1 cellular context compared by ENCODE assay signal in the genomic region with DNA sequence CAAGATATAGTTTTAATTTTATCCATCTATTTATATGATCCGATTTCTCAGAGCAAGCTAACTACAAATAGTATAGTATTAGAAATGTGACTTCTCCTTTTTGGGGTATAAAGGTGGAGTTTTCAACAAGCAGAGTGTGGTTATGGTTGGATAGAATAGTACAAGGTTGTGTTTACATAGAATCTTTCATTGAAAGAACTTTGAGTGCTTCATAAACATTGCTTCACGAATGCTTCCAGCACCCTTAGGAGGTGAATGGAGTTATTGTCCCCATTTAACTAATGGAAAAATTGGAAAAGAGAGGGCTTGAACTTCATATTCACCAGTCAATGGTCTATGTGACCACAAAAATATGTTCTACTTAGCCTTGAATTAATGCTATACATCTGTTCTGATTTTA.
TF ChIP-seq lines count a peak whose summit lies in the region.

No MANE protein-coding gene starts in this region.

TF ChIP-seq in HepG2, 621 proteins besides CTCF, POLR2A, EP300 and RAD21 (continued from another document and continues in another):
- TF ChIP-seq, protein P1, sequence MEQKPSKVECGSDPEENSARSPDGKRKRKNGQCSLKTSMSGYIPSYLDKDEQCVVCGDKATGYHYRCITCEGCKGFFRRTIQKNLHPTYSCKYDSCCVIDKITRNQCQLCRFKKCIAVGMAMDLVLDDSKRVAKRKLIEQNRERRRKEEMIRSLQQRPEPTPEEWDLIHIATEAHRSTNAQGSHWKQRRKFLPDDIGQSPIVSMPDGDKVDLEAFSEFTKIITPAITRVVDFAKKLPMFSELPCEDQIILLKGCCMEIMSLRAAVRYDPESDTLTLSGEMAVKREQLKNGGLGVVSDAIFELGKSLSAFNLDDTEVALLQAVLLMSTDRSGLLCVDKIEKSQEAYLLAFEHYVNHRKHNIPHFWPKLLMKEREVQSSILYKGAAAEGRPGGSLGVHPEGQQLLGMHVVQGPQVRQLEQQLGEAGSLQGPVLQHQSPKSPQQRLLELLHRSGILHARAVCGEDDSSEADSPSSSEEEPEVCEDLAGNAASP (CRISPR knock-in tag; IDR thresholded peaks at IDR 0.05; ENCODE audit: borderline replicate concordance): peak; percentile 29; the same call in 1 of the 2 replicates
- TF ChIP-seq ZNF264 (CRISPR knock-in tag; IDR thresholded peaks at IDR 0.05) (peak; percentile 53; the same call in 1 of the 2 replicates), TCF7L2 (IDR thresholded peaks at IDR 0.05; ENCODE audit: low read depth, low read length) (0 out of 2 replicates have a peak, but pooled peaks have one; percentile 9), ZNF331 (CRISPR knock-in tag; IDR thresholded peaks at IDR 0.05) (peak; percentile 75), FOXK1 (CRISPR knock-in tag; IDR thresholded peaks at IDR 0.05; ENCODE audit: borderline replicate concordance, low read depth) (0 out of 2 replicates have a peak, but pooled peaks have one; percentile 33), SOX13 (IDR thresholded peaks at IDR 0.05) (0 out of 2 replicates have a peak, but pooled peaks have one; percentile 19), SOX13 (CRISPR knock-in tag; conservative IDR thresholded peaks at IDR 0.05 in 1 of 2, IDR thresholded peaks at IDR 0.05 in 1 of 2) (peak in 1 of 2 experiments; percentile 89; a peak in 2 of 4 replicates), PLRG1 (conservative IDR thresholded peaks at IDR 0.05) (no peak), GATAD1 (CRISPR knock-in tag; IDR thresholded peaks at IDR 0.05) (no peak), HNF4G (IDR thresholded peaks at IDR 0.05; ENCODE audit: borderline replicate concordance, low read depth, low read length) (peak; percentile 76; the same call in 1 of the 2 replicates), HNF4G (CRISPR knock-in tag; IDR thresholded peaks at IDR 0.05; ENCODE audit: borderline replicate concordance, low read depth) (no peak), DPF2 (CRISPR knock-in tag; IDR thresholded peaks at IDR 0.05; ENCODE audit: borderline replicate concordance, low read depth) (peak; percentile 49; the same call in 1 of the 2 replicates), SMARCE1 (IDR thresholded peaks at IDR 0.05; ENCODE audit: borderline replicate concordance) (no peak), ARHGAP35 (CRISPR knock-in tag; IDR thresholded peaks at IDR 0.05; ENCODE audit: borderline replicate concordance) (no peak), KDM5A (IDR thresholded peaks at IDR 0.05; ENCODE audit: borderline replicate concordance, low read length) (0 out of 2 replicates have a peak, but pooled peaks have one; percentile 13), ZMYM2 (CRISPR knock-in tag; IDR thresholded peaks at IDR 0.05) (0 out of 2 replicates have a peak, but pooled peaks have one; percentile 37), FIP1L1 (IDR thresholded peaks at IDR 0.05; ENCODE audit: borderline replicate concordance, insufficient read depth, low read depth, low read length) (no peak), KDM6A (CRISPR knock-in tag; IDR thresholded peaks at IDR 0.05; ENCODE audit: low read depth) (0 out of 2 replicates have a peak, but pooled peaks have one; percentile 35), FOXK2 (IDR thresholded peaks at IDR 0.05) (peak; percentile 55; the same call in 1 of the 2 replicates), MIXL1 (CRISPR knock-in tag; IDR thresholded peaks at IDR 0.05) (peak; percentile 77; the same call in 1 of the 2 replicates), TBL1XR1 (IDR thresholded peaks at IDR 0.05; ENCODE audit: borderline replicate concordance, low read length, partially characterized antibody) (no peak), SNRNP70 (IDR thresholded peaks at IDR 0.05; ENCODE audit: low read depth, low read length) (no peak), ZNF550 (CRISPR knock-in tag; IDR thresholded peaks at IDR 0.05; ENCODE audit: borderline replicate concordance) (no peak), ZMYM4 (CRISPR knock-in tag; IDR thresholded peaks at IDR 0.05) (peak; percentile 44; the same call in 1 of the 2 replicates), ZNF775 (CRISPR knock-in tag; IDR thresholded peaks at IDR 0.05; ENCODE audit: borderline replicate concordance) (no peak), MED8 (CRISPR knock-in tag; IDR thresholded peaks at IDR 0.05; ENCODE audit: insufficient replicate concordance) (no peak), RFXANK (CRISPR knock-in tag; IDR thresholded peaks at IDR 0.05) (no peak), ZNF24 (IDR thresholded peaks at IDR 0.05) (no peak), ISL2 (CRISPR knock-in tag; IDR thresholded peaks at IDR 0.05) (peak; percentile 90), ZNF451 (CRISPR knock-in tag; IDR thresholded peaks at IDR 0.05) (no peak)
- TF ChIP-seq, protein P2, sequence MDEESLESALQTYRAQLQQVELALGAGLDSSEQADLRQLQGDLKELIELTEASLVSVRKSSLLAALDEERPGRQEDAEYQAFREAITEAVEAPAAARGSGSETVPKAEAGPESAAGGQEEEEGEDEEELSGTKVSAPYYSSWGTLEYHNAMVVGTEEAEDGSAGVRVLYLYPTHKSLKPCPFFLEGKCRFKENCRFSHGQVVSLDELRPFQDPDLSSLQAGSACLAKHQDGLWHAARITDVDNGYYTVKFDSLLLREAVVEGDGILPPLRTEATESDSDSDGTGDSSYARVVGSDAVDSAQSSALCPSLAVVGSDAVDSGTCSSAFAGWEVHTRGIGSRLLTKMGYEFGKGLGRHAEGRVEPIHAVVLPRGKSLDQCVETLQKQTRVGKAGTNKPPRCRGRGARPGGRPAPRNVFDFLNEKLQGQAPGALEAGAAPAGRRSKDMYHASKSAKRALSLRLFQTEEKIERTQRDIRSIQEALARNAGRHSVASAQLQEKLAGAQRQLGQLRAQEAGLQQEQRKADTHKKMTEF (CRISPR knock-in tag; IDR thresholded peaks at IDR 0.05): peak; percentile 54; the same call in 1 of the 2 replicates
- TF ChIP-seq, protein P3, sequence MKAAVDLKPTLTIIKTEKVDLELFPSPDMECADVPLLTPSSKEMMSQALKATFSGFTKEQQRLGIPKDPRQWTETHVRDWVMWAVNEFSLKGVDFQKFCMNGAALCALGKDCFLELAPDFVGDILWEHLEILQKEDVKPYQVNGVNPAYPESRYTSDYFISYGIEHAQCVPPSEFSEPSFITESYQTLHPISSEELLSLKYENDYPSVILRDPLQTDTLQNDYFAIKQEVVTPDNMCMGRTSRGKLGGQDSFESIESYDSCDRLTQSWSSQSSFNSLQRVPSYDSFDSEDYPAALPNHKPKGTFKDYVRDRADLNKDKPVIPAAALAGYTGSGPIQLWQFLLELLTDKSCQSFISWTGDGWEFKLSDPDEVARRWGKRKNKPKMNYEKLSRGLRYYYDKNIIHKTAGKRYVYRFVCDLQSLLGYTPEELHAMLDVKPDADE (CRISPR knock-in tag; IDR thresholded peaks at IDR 0.05): no peak
- TF ChIP-seq, protein P4, sequence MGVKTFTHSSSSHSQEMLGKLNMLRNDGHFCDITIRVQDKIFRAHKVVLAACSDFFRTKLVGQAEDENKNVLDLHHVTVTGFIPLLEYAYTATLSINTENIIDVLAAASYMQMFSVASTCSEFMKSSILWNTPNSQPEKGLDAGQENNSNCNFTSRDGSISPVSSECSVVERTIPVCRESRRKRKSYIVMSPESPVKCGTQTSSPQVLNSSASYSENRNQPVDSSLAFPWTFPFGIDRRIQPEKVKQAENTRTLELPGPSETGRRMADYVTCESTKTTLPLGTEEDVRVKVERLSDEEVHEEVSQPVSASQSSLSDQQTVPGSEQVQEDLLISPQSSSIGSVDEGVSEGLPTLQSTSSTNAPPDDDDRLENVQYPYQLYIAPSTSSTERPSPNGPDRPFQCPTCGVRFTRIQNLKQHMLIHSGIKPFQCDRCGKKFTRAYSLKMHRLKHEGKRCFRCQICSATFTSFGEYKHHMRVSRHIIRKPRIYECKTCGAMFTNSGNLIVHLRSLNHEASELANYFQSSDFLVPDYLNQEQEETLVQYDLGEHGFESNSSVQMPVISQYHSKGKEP (CRISPR knock-in tag; IDR thresholded peaks at IDR 0.05): no peak
- TF ChIP-seq, protein P5, sequence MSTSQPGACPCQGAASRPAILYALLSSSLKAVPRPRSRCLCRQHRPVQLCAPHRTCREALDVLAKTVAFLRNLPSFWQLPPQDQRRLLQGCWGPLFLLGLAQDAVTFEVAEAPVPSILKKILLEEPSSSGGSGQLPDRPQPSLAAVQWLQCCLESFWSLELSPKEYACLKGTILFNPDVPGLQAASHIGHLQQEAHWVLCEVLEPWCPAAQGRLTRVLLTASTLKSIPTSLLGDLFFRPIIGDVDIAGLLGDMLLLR (CRISPR knock-in tag; IDR thresholded peaks at IDR 0.05): no peak
- TF ChIP-seq, protein P6, sequence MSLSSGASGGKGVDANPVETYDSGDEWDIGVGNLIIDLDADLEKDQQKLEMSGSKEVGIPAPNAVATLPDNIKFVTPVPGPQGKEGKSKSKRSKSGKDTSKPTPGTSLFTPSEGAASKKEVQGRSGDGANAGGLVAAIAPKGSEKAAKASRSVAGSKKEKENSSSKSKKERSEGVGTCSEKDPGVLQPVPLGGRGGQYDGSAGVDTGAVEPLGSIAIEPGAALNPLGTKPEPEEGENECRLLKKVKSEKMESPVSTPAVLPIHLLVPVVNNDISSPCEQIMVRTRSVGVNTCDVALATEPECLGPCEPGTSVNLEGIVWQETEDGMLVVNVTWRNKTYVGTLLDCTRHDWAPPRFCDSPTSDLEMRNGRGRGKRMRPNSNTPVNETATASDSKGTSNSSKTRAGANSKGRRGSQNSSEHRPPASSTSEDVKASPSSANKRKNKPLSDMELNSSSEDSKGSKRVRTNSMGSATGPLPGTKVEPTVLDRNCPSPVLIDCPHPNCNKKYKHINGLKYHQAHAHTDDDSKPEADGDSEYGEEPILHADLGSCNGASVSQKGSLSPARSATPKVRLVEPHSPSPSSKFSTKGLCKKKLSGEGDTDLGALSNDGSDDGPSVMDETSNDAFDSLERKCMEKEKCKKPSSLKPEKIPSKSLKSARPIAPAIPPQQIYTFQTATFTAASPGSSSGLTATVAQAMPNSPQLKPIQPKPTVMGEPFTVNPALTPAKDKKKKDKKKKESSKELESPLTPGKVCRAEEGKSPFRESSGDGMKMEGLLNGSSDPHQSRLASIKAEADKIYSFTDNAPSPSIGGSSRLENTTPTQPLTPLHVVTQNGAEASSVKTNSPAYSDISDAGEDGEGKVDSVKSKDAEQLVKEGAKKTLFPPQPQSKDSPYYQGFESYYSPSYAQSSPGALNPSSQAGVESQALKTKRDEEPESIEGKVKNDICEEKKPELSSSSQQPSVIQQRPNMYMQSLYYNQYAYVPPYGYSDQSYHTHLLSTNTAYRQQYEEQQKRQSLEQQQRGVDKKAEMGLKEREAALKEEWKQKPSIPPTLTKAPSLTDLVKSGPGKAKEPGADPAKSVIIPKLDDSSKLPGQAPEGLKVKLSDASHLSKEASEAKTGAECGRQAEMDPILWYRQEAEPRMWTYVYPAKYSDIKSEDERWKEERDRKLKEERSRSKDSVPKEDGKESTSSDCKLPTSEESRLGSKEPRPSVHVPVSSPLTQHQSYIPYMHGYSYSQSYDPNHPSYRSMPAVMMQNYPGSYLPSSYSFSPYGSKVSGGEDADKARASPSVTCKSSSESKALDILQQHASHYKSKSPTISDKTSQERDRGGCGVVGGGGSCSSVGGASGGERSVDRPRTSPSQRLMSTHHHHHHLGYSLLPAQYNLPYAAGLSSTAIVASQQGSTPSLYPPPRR (CRISPR knock-in tag; IDR thresholded peaks at IDR 0.05; ENCODE audit: borderline replicate concordance): peak; percentile 30; the same call in 1 of the 2 replicates
- TF ChIP-seq, protein P7, sequence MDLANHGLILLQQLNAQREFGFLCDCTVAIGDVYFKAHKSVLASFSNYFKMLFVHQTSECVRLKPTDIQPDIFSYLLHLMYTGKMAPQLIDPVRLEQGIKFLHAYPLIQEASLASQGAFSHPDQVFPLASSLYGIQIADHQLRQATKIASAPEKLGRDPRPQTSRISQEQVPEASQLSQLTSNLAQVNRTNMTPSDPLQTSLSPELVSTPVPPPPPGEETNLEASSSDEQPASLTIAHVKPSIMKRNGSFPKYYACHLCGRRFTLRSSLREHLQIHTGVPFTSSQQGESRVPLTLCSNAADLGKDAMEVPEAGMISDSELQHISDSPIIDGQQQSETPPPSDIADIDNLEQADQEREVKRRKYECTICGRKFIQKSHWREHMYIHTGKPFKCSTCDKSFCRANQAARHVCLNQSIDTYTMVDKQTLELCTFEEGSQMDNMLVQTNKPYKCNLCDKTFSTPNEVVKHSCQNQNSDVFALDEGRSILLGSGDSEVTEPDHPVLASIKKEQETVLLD (CRISPR knock-in tag; IDR thresholded peaks at IDR 0.05; ENCODE audit: low read depth): no peak
- TF ChIP-seq, protein P8, sequence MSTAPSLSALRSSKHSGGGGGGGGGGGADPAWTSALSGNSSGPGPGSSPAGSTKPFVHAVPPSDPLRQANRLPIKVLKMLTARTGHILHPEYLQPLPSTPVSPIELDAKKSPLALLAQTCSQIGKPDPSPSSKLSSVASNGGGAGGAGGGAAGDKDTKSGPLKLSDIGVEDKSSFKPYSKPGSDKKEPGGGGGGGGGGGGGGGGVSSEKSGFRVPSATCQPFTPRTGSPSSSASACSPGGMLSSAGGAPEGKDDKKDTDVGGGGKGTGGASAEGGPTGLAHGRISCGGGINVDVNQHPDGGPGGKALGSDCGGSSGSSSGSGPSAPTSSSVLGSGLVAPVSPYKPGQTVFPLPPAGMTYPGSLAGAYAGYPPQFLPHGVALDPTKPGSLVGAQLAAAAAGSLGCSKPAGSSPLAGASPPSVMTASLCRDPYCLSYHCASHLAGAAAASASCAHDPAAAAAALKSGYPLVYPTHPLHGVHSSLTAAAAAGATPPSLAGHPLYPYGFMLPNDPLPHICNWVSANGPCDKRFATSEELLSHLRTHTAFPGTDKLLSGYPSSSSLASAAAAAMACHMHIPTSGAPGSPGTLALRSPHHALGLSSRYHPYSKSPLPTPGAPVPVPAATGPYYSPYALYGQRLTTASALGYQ (CRISPR knock-in tag; IDR thresholded peaks at IDR 0.05): peak; percentile 43; the same call in 1 of the 2 replicates
- TF ChIP-seq, protein P9, sequence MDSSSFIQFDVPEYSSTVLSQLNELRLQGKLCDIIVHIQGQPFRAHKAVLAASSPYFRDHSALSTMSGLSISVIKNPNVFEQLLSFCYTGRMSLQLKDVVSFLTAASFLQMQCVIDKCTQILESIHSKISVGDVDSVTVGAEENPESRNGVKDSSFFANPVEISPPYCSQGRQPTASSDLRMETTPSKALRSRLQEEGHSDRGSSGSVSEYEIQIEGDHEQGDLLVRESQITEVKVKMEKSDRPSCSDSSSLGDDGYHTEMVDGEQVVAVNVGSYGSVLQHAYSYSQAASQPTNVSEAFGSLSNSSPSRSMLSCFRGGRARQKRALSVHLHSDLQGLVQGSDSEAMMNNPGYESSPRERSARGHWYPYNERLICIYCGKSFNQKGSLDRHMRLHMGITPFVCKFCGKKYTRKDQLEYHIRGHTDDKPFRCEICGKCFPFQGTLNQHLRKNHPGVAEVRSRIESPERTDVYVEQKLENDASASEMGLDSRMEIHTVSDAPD (CRISPR knock-in tag; IDR thresholded peaks at IDR 0.05): 0 out of 2 replicates have a peak, but pooled peaks have one; percentile 31
- TF ChIP-seq, protein P10, sequence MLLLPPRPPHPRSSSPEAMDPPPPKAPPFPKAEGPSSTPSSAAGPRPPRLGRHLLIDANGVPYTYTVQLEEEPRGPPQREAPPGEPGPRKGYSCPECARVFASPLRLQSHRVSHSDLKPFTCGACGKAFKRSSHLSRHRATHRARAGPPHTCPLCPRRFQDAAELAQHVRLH (CRISPR knock-in tag; IDR thresholded peaks at IDR 0.05; ENCODE audit: borderline replicate concordance, low read depth): no peak
